Comparison of ENCODE assay signal across 18 cellular contexts in genomic region chr3:126550488-126551051, GRCh38. TPM values are rescaled to one million over a fixed set of nuclear protein-coding genes. Genes with fewer than 3 reads are reported as not detected.
DNase-seq lines count a peak whose midpoint lies in the region; ATAC-seq and TF ChIP-seq lines count a peak whose summit lies in the region.
"Had no signal": no experiment of that assay in that cellular context is flagged by ENCODE, and none has a peak within 500 bp of the region (broad histone marks: within the 10 kb centered on the region; RNA-seq: fewer than 3 reads in every experiment).

No MANE protein-coding gene starts in this region.

- H3K27me3 ChIP-seq in Peyer's patch = no peaks in the 10 kb centered on the region
- peaks cover 0 to 14% (median 0%) of the 10 kb centered on the region in 7 donors for H3K27me3 ChIP-seq in spleen (replicated peaks in 1 of 7)
- H3K27me3 ChIP-seq: ovary had no signal

- H3K4me1 ChIP-seq in Peyer's patch (no peaks in the 10 kb centered on the region), spleen (peaks cover 0 to 12% (median 0%) of the 10 kb centered on the region in 6 donors)

- H3K4me3 ChIP-seq in Peyer's patch = no peak overlapping the region
- H3K4me3 ChIP-seq in spleen = no peak overlapping the region
- H3K4me3 ChIP-seq: ovary had no signal

- H3K27ac ChIP-seq in Peyer's patch = no peak overlapping the region
- no peak overlapping the region for H3K27ac ChIP-seq in spleen
- H3K27ac ChIP-seq in caudate nucleus (ENCODE audit: low read depth, low read length) = no peak overlapping the region
- H3K27ac ChIP-seq: HL-60, ovary had no signal

- 88 to 95% (median 93%) methylated on average over 11 of the region's 11 CpGs for WGBS in spleen, 5 donors

- intact Hi-C loops in spleen (cut with DNase I; ENCODE audit: low total_unique reads) = no loop called here

- H3K27me3 Mint-ChIP-seq in T-helper 2 cell treated with Interferon-gamma antibody and Interleukin-4, amounts not matched to agents 5 μg/mL and 100 μg/mL, for 36 hours (ENCODE audit: low read depth) = no peaks in the 10 kb centered on the region

- H3K9me3 ChIP-seq in Peyer's patch = no peaks in the 10 kb centered on the region
- H3K9me3 ChIP-seq in spleen = no peaks in the 10 kb centered on the region
- H3K9me3 ChIP-seq: ovary had no signal

- no peaks in the 10 kb centered on the region for H3K9me3 Mint-ChIP-seq in T-helper 2 cell treated with Interferon-gamma antibody and Interleukin-4, amounts not matched to agents 5 μg/mL and 100 μg/mL, for 36 hours
- H3K9me3 Mint-ChIP-seq: CD8-positive, alpha-beta T cell; T-cell had no signal

- no peaks in the 10 kb centered on the region for H3K36me3 Mint-ChIP-seq in T-helper 2 cell treated with Interferon-gamma antibody and Interleukin-4, amounts not matched to agents 5 μg/mL and 100 μg/mL, for 36 hours (ENCODE audit: low read depth)
- H3K36me3 Mint-ChIP-seq: CD8-positive, alpha-beta T cell; T-cell had no signal

- TF ChIP-seq CTCF in Peyer's patch (IDR thresholded peaks at IDR 0.05) (no peak), spleen (IDR thresholded peaks at IDR 0.05 in 8 of 11, conservative IDR thresholded peaks at IDR 0.05 in 3 of 11) (no peak)

- H3K27ac Mint-ChIP-seq in T-helper 2 cell treated with Interferon-gamma antibody and Interleukin-4, amounts not matched to agents 5 μg/mL and 100 μg/mL, for 36 hours = no peak overlapping the region
- H3K27ac Mint-ChIP-seq: CD8-positive, alpha-beta T cell; T-cell had no signal

- no peak overlapping the region for H3K4me3 Mint-ChIP-seq in T-helper 2 cell treated with Interferon-gamma antibody and Interleukin-4, amounts not matched to agents 5 μg/mL and 100 μg/mL, for 36 hours
- H3K4me3 Mint-ChIP-seq: CD8-positive, alpha-beta T cell; T-cell had no signal

- no peak for ATAC-seq in HG03565 (IDR thresholded peaks at IDR 0.05; ENCODE audit: unreplicated experiment)
- ATAC-seq: CD8-positive, alpha-beta T cell; T-cell had no signal

- H3K36me3 ChIP-seq in Peyer's patch (no peaks in the 10 kb centered on the region), spleen (no peaks in the 10 kb centered on the region)
- H3K36me3 ChIP-seq: ovary had no signal

- TF ChIP-seq POLR2A in Peyer's patch (IDR thresholded peaks at IDR 0.05) (no peak), spleen (IDR thresholded peaks at IDR 0.05) (no peak)

- DNase-seq in NCI-H345 (lab: John Stamatoyannopoulos, UW) (peak; percentile 19), NCI-H345 treated with DMSO at 0.1 percent for 48 hours (lab: John Stamatoyannopoulos, UW; ENCODE audit: unreplicated experiment) (no peak), Peyer's patch (peak in 2 of 3 donors; percentile 10 to 28), islet precursor cell (peak; percentile 42), spleen (peak; percentile 54), caudate nucleus (lab: John Stamatoyannopoulos, UW) (no peak)
- no peak for DNase-seq in T-helper 2 cell treated with Interferon-gamma antibody and Interleukin-4, amounts not matched to agents 5 μg/mL and 100 μg/mL, for 36 hours (ENCODE audit: low spot score)
- DNase-seq: activated CD4-positive, CD25-positive, alpha-beta regulatory T cell treated with anti-CD3 and anti-CD28 coated beads, Interleukin-2, amount 50 U/mL, for 72 hours; erythroblast; KG1; NCI-H1417; stimulated activated CD4-positive, alpha-beta T cell treated with anti-CD3 and anti-CD28 coated beads, Interleukin-12 subunit alpha, Interleukin-12 subunit beta, amount 100 ng/mL, for 4 hours had no signal

- H3K4me1 Mint-ChIP-seq in T-helper 2 cell treated with Interferon-gamma antibody and Interleukin-4, amounts not matched to agents 5 μg/mL and 100 μg/mL, for 36 hours (ENCODE audit: low read depth) = no peaks in the 10 kb centered on the region
- H3K4me1 Mint-ChIP-seq: T-cell had no signal

RNA-seq across cellular contexts. Expression of gene C3orf22, which starts 8.2 kb away (rescaled TPM):
- total RNA-seq in Peyer's patch = not detected
- not detected for total RNA-seq in spleen
- not detected for polyA plus RNA-seq in spleen
- total RNA-seq: CD8-positive, alpha-beta T cell; mononuclear cell; T-cell had no signal

RNA-seq across cellular contexts. Expression of gene CHST13, which starts 26.6 kb away (rescaled TPM):
- total RNA-seq in Peyer's patch = 1 to 10 TPM in 2 of 4 donors, not detected in 2; 2.8 to 2.9 TPM
- 10 to 100 TPM in 1 of 7 donors, 1 to 10 TPM in 6; 2.4 to 11.2 (median 5.6) TPM for total RNA-seq in spleen
- 1 to 10 TPM in 2 of 3 donors, under 1 TPM in 1; 0.26 to 1.8 (median 1.0) TPM for polyA plus RNA-seq in spleen
- total RNA-seq: CD8-positive, alpha-beta T cell had no signal

RNA-seq across cellular contexts. Expression of gene UROC1, which starts 33.0 kb away (rescaled TPM):
- total RNA-seq in Peyer's patch (not detected), spleen (under 1 TPM in 1 of 7 donors, not detected in 6; 0.16 TPM)
- polyA plus RNA-seq in spleen = under 1 TPM; 0.02 to 0.03 (median 0.02) TPM
- total RNA-seq: CD8-positive, alpha-beta T cell; mononuclear cell had no signal

Comparison
In these comparisons a context has a peak if more than half of its experiments do, and no peak if none do; other contexts are left out.
1. DNase-seq: peak in NCI-H345 (single experiment), Peyer's patch (2 of 3), islet precursor cell (single experiment) and spleen (single experiment); none in NCI-H345 treated with DMSO at 0.1 percent for 48 hours (single experiment), caudate nucleus (0 of 61) and T-helper 2 cell treated with Interferon-gamma antibody and Interleukin-4, amounts not matched to agents 5 μg/mL and 100 μg/mL, for 36 hours (single experiment).